Comparison of ENCODE assay signal across 8 cellular contexts in genomic region chr3:139935866-139936817, GRCh38. TPM values are rescaled to one million over a fixed set of nuclear protein-coding genes. Genes with fewer than 3 reads are reported as not detected.
DNase-seq lines count a peak whose midpoint lies in the region; ATAC-seq and TF ChIP-seq lines count a peak whose summit lies in the region.

No MANE protein-coding gene starts in this region.

- H3K4me3 ChIP-seq in retinal pigment epithelial cell (ENCODE audit: low read length): peak overlapping the region; percentile 86

- intact Hi-C loops in left cardiac atrium (cut with DNase I): loop anchor here (5.0 to 10.0 kb wide), 6 partner anchors 221 to 801 kb away; no protein-coding TSS in a partner anchor

- ATAC-seq in left cardiac atrium: peak; percentile 28 to 54

- no peak for TF ChIP-seq CTCF in GM10266 (IDR thresholded peaks at IDR 0.05; ENCODE audit: control insufficient read depth, insufficient read depth, low read depth, missing control alignments)
- no peak for TF ChIP-seq CTCF in retinal pigment epithelial cell (conservative IDR thresholded peaks at IDR 0.05; ENCODE audit: low read depth, low read length)

- DNase-seq in GM10266 (ENCODE audit: extremely low spot score) (peak; percentile 26), NCI-H69 (lab: John Stamatoyannopoulos, UW) (peak; percentile 74), left cardiac atrium (peak; percentile 59), retinal pigment epithelial cell (ENCODE audit: low read depth) (no peak), NCI-H226 (no peak), cerebellar nuclear complex (lab: John Stamatoyannopoulos, UW) (no peak)
- DNase-seq in activated naive CD4-positive, alpha-beta T cell treated with anti-CD3 and anti-CD28 coated beads, Interleukin-2, amount 50 U/mL, for 16 hours: no peak
- no peak for DNase-seq in activated CD8-positive, alpha-beta memory T cell treated with anti-CD3 and anti-CD28 coated beads, Interleukin-2, amount 50 U/mL, for 4 hours

RNA-seq across cellular contexts. Expression of gene CLSTN2, which starts 1.2 kb away (rescaled TPM):
- total RNA-seq in left cardiac atrium: 10 to 100 TPM; 22.9 to 26.6 TPM

Comparison
In these comparisons a context has a peak if more than half of its experiments do, and no peak if none do; other contexts are left out.
1. DNase-seq: peak in GM10266 (single experiment), NCI-H69 (single experiment) and left cardiac atrium (single experiment); none in retinal pigment epithelial cell (single experiment), activated naive CD4-positive, alpha-beta T cell treated with anti-CD3 and anti-CD28 coated beads, Interleukin-2, amount 50 U/mL, for 16 hours (single experiment), NCI-H226 (single experiment), activated CD8-positive, alpha-beta memory T cell treated with anti-CD3 and anti-CD28 coated beads, Interleukin-2, amount 50 U/mL, for 4 hours (single experiment) and cerebellar nuclear complex (0 of 2).